ENCODE assay signal across 36 cellular contexts in the genomic region with DNA sequence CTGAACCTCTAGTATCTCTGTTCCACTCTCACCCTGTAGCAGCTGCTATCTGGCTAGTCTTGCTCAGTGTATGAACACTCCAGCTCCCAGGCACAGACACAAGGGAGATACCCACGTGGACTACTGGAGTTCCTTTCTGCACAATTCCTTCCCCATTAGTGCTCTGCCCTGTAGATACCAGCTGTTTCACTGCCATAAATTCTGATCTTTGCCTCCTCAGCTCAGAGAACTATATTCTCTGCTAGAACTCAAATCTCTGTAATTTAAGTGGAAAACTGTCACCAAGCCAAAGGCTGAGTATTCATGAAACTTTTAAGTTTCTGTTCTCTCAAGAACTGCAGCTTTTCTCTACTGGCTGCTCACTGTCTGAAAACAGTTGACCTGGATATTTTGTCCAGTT.
DNase-seq lines count a peak whose midpoint lies in the region; ATAC-seq and TF ChIP-seq lines count a peak whose summit lies in the region.
"Had no signal": no experiment of that assay in that cellular context is flagged by ENCODE, and none has a peak within 500 bp of the region (broad histone marks: within the 10 kb centered on the region; RNA-seq: fewer than 3 reads in every experiment).

No MANE protein-coding gene starts in this region.

- no peaks in the 10 kb centered on the region for H3K9me3 Mint-ChIP-seq in glutamatergic neuron (ENCODE audit: unreplicated experiment)
- no peaks in the 10 kb centered on the region for H3K9me3 Mint-ChIP-seq in activated CD4-positive, alpha-beta memory T cell treated with anti-CD3 and anti-CD28 coated beads, Interleukin-2, amount 10 ng/mL, durations not matched to agents 7 days and 5 days
- H3K9me3 Mint-ChIP-seq: activated naive CD4-positive, alpha-beta T cell treated with anti-CD3 and anti-CD28 coated beads, Interleukin-2, amount 50 U/mL, for 24 hours; CD14-positive monocyte; neural progenitor cell; stimulated activated naive CD8-positive, alpha-beta T cell treated with anti-CD3 and anti-CD28 coated beads, Interleukin-15, amount 100 ng/mL, for 72 hours had no signal

- CTCF ChIA-PET in activated CD4-positive, alpha-beta memory T cell treated with anti-CD3 and anti-CD28 coated beads, Interleukin-2, amount 10 ng/mL, durations not matched to agents 7 days and 5 days (lab: Charles Lee): no interaction called here

- POLR2A ChIA-PET in activated CD4-positive, alpha-beta memory T cell treated with anti-CD3 and anti-CD28 coated beads, Interleukin-2, amount 10 ng/mL, durations not matched to agents 7 days and 5 days (lab: Charles Lee): no interaction called here

- intact Hi-C loops in body of pancreas (cut with DNase I): no loop called here
- intact Hi-C loops in stomach (cut with DNase I; ENCODE audit: low total_unique reads): no loop called here

- DNase-seq in EH (ENCODE audit: low read depth) (peak; percentile 17), adipocyte (ENCODE audit: low read depth) (peak; percentile 39), glutamatergic neuron (peak; percentile 24), skeletal muscle cell (ENCODE audit: low read depth) (peak; percentile 32), body of pancreas (no peak), stomach (no peak)
- no peak for DNase-seq in activated CD4-positive, alpha-beta memory T cell treated with anti-CD3 and anti-CD28 coated beads, Interleukin-2, amount 10 ng/mL, durations not matched to agents 7 days and 5 days
- DNase-seq: activated CD4-positive, alpha-beta T cell treated with anti-CD3 and anti-CD28 coated beads for 48 hours; activated CD8-positive, alpha-beta memory T cell treated with anti-CD3 and anti-CD28 coated beads for 24 hours; activated T-cell treated with anti-CD3 and anti-CD28 coated beads for 4 hours; Caco-2; colonic mucosa; DMS79; effector CD8-positive, alpha-beta T cell; foreskin keratinocyte; GDM1; lower lobe of right lung; MM.1S; NCI-H1436; NCI-H2081; NCI-H446 treated with DMSO at 0.1 percent for 48 hours; SIG-M5; stimulated activated CD4-positive, alpha-beta T cell treated with anti-CD3 and anti-CD28 coated beads, Interleukin-2, amount 100 ng/mL, for 48 hours; stimulated activated naive CD8-positive, alpha-beta T cell treated with anti-CD3 and anti-CD28 coated beads, Interleukin-15, amount 100 ng/mL, for 72 hours; SW 1271; thyroid gland; uterus; WERI-Rb-1 had no signal

- TF ChIP-seq CTCF in glutamatergic neuron (IDR thresholded peaks at IDR 0.05; ENCODE audit: partially characterized antibody, unreplicated experiment) (no peak), body of pancreas (IDR thresholded peaks at IDR 0.05) (no peak), stomach (IDR thresholded peaks at IDR 0.05) (no peak)

- H3K4me3 ChIP-seq in adipocyte (ENCODE audit: low read length) (no peak overlapping the region), skeletal muscle cell (ENCODE audit: low read depth, low read length) (no peak overlapping the region), body of pancreas (no peak overlapping the region), stomach (no peak overlapping the region)
- H3K4me3 ChIP-seq: colonic mucosa, lower lobe of right lung, neural progenitor cell, right atrium auricular region, thyroid gland, uterus had no signal

- no peak overlapping the region for H3K9ac ChIP-seq in adipocyte (ENCODE audit: low read length)
- H3K9ac ChIP-seq: KMS-11, neural progenitor cell, parathyroid adenoma had no signal

- no peaks in the 10 kb centered on the region for H3K27me3 Mint-ChIP-seq in glutamatergic neuron (ENCODE audit: unreplicated experiment)
- no peaks in the 10 kb centered on the region for H3K27me3 Mint-ChIP-seq in activated CD4-positive, alpha-beta memory T cell treated with anti-CD3 and anti-CD28 coated beads, Interleukin-2, amount 10 ng/mL, durations not matched to agents 7 days and 5 days
- H3K27me3 Mint-ChIP-seq: activated naive CD4-positive, alpha-beta T cell treated with anti-CD3 and anti-CD28 coated beads, Interleukin-2, amount 50 U/mL, for 24 hours; stimulated activated naive CD8-positive, alpha-beta T cell treated with anti-CD3 and anti-CD28 coated beads, Interleukin-15, amount 100 ng/mL, for 72 hours had no signal

- TF ChIP-seq EP300 in stomach (IDR thresholded peaks at IDR 0.05): no peak

- H3K9me3 ChIP-seq in adipocyte (ENCODE audit: control insufficient read depth, low read length) (no peaks in the 10 kb centered on the region), body of pancreas (no peaks in the 10 kb centered on the region), stomach (no peaks in the 10 kb centered on the region)
- H3K9me3 ChIP-seq: colonic mucosa, lower lobe of right lung, right atrium auricular region, thyroid gland, uterus had no signal

- H3K4me1 ChIP-seq in adipocyte (ENCODE audit: control insufficient read depth, insufficient read depth, low read length) (peaks cover 3% of the 10 kb centered on the region), body of pancreas (no peaks in the 10 kb centered on the region), stomach (peaks cover 0 to 2% (median 0%) of the 10 kb centered on the region in 4 donors)
- H3K4me1 ChIP-seq: Caco-2, colonic mucosa, foreskin keratinocyte, lower lobe of right lung, neural progenitor cell, parathyroid adenoma, right atrium auricular region, thyroid gland, uterus had no signal

- no peak overlapping the region for H3K27ac Mint-ChIP-seq in glutamatergic neuron (ENCODE audit: unreplicated experiment)
- no peak overlapping the region for H3K27ac Mint-ChIP-seq in activated CD4-positive, alpha-beta memory T cell treated with anti-CD3 and anti-CD28 coated beads, Interleukin-2, amount 10 ng/mL, durations not matched to agents 7 days and 5 days
- H3K27ac Mint-ChIP-seq: activated naive CD4-positive, alpha-beta T cell treated with anti-CD3 and anti-CD28 coated beads, Interleukin-2, amount 50 U/mL, for 24 hours; CD14-positive monocyte; neural progenitor cell; stimulated activated naive CD8-positive, alpha-beta T cell treated with anti-CD3 and anti-CD28 coated beads, Interleukin-15, amount 100 ng/mL, for 72 hours had no signal

- TF ChIP-seq POLR2A in body of pancreas (IDR thresholded peaks at IDR 0.05) (no peak), stomach (IDR thresholded peaks at IDR 0.05) (no peak)

- no peaks in the 10 kb centered on the region for H3K27me3 ChIP-seq in adipocyte (replicated peaks; ENCODE audit: control insufficient read depth, insufficient read depth, low read length)
- no peaks in the 10 kb centered on the region for H3K27me3 ChIP-seq in body of pancreas
- no peaks in the 10 kb centered on the region for H3K27me3 ChIP-seq in stomach
- H3K27me3 ChIP-seq: colonic mucosa, foreskin keratinocyte, neural progenitor cell, right atrium auricular region, thyroid gland, uterus had no signal

- no peak for ATAC-seq in body of pancreas
- ATAC-seq: foreskin keratinocyte; HCT116; lower lobe of right lung; stimulated activated naive CD8-positive, alpha-beta T cell treated with anti-CD3 and anti-CD28 coated beads, Interleukin-15, amount 100 ng/mL, for 72 hours had no signal

- H3K27ac ChIP-seq in body of pancreas (no peak overlapping the region), stomach (no peak overlapping the region)
- H3K27ac ChIP-seq: colonic mucosa, foreskin keratinocyte, HL-60, KMS-11, lower lobe of right lung, neural progenitor cell, parathyroid adenoma, right atrium auricular region, thyroid gland, uterus, WERI-Rb-1 had no signal

- no peaks in the 10 kb centered on the region for H3K36me3 Mint-ChIP-seq in glutamatergic neuron (ENCODE audit: unreplicated experiment)
- H3K36me3 Mint-ChIP-seq in activated CD4-positive, alpha-beta memory T cell treated with anti-CD3 and anti-CD28 coated beads, Interleukin-2, amount 10 ng/mL, durations not matched to agents 7 days and 5 days (ENCODE audit: low read depth): peaks cover 3% of the 10 kb centered on the region
- H3K36me3 Mint-ChIP-seq: activated naive CD4-positive, alpha-beta T cell treated with anti-CD3 and anti-CD28 coated beads, Interleukin-2, amount 50 U/mL, for 24 hours; CD14-positive monocyte had no signal

- H3K36me3 ChIP-seq in adipocyte (ENCODE audit: control insufficient read depth, insufficient read depth, low read length, severe bottlenecking) (no peaks in the 10 kb centered on the region), body of pancreas (replicated peaks in 1 of 2; ENCODE audit: insufficient read depth in 1 of 2, low read depth in 2 of 2) (no peaks in the 10 kb centered on the region), stomach (no peaks in the 10 kb centered on the region)
- H3K36me3 ChIP-seq: colonic mucosa, lower lobe of right lung, neural progenitor cell, right atrium auricular region, thyroid gland, uterus, WERI-Rb-1 had no signal

- no peak overlapping the region for H3K4me3 Mint-ChIP-seq in glutamatergic neuron (ENCODE audit: unreplicated experiment)
- no peak overlapping the region for H3K4me3 Mint-ChIP-seq in activated CD4-positive, alpha-beta memory T cell treated with anti-CD3 and anti-CD28 coated beads, Interleukin-2, amount 10 ng/mL, durations not matched to agents 7 days and 5 days
- H3K4me3 Mint-ChIP-seq: activated naive CD4-positive, alpha-beta T cell treated with anti-CD3 and anti-CD28 coated beads, Interleukin-2, amount 50 U/mL, for 24 hours; CD14-positive monocyte; neural progenitor cell; stimulated activated naive CD8-positive, alpha-beta T cell treated with anti-CD3 and anti-CD28 coated beads, Interleukin-15, amount 100 ng/mL, for 72 hours had no signal

- peaks cover 8% of the 10 kb centered on the region for H3K4me1 Mint-ChIP-seq in glutamatergic neuron (ENCODE audit: low read depth, unreplicated experiment)
- H3K4me1 Mint-ChIP-seq in activated CD4-positive, alpha-beta memory T cell treated with anti-CD3 and anti-CD28 coated beads, Interleukin-2, amount 10 ng/mL, durations not matched to agents 7 days and 5 days: no peaks in the 10 kb centered on the region
- H3K4me1 Mint-ChIP-seq: activated naive CD4-positive, alpha-beta T cell treated with anti-CD3 and anti-CD28 coated beads, Interleukin-2, amount 50 U/mL, for 24 hours; CD14-positive monocyte; stimulated activated naive CD8-positive, alpha-beta T cell treated with anti-CD3 and anti-CD28 coated beads, Interleukin-15, amount 100 ng/mL, for 72 hours had no signal

- 75 to 92% methylated on average over 1 of the region's 1 CpG for WGBS in body of pancreas, 2 donors
- WGBS in stomach, 5 donors: 40 to 83% (median 75%) methylated on average over 1 of the region's 1 CpG

Comparison
In these comparisons a context has a peak if more than half of its experiments do, and no peak if none do; other contexts are left out.
1. DNase-seq: peak in EH (single experiment), adipocyte (single experiment), glutamatergic neuron (single experiment) and skeletal muscle cell (single experiment); none in body of pancreas (0 of 4), stomach (single experiment) and activated CD4-positive, alpha-beta memory T cell treated with anti-CD3 and anti-CD28 coated beads, Interleukin-2, amount 10 ng/mL, durations not matched to agents 7 days and 5 days (single experiment).